ENCODE assay signal across 8 cellular contexts in genomic region chr18:11981633-11982366, GRCh38. TPM values are rescaled to one million over a fixed set of nuclear protein-coding genes. Genes with fewer than 3 reads are reported as not detected.
DNase-seq lines count a peak whose midpoint lies in the region; ATAC-seq and TF ChIP-seq lines count a peak whose summit lies in the region.

No MANE protein-coding gene starts in this region.

- intact Hi-C loops in Caco-2 (cut with micrococcal nuclease; ENCODE audit: unreplicated experiment) = loop anchor here (1.0 to 2.0 kb wide), 4 partner anchors 14 to 131 kb away; partner anchors contain the start of gene CHMP1B

- peaks cover 12% of the 10 kb centered on the region for H3K36me3 Mint-ChIP-seq in Caco-2 (ENCODE audit: insufficient read depth, unreplicated experiment)
- no peaks in the 10 kb centered on the region for H3K36me3 Mint-ChIP-seq in T-helper 2 cell treated with Interferon-gamma antibody and Interleukin-4, amounts not matched to agents 5 μg/mL and 100 μg/mL, for 36 hours (ENCODE audit: low read depth)
- peaks cover 7% of the 10 kb centered on the region for H3K36me3 Mint-ChIP-seq in effector memory CD8-positive, alpha-beta T cell (ENCODE audit: insufficient read depth)
- H3K36me3 Mint-ChIP-seq in mesothelial cell of epicardium = no peaks in the 10 kb centered on the region

- peak overlapping the region; percentile 92 for H3K4me3 Mint-ChIP-seq in Caco-2 (ENCODE audit: unreplicated experiment)
- peak overlapping the region; percentile 90 for H3K4me3 Mint-ChIP-seq in T-helper 2 cell treated with Interferon-gamma antibody and Interleukin-4, amounts not matched to agents 5 μg/mL and 100 μg/mL, for 36 hours
- peak overlapping the region; percentile 86 to 87 for H3K4me3 Mint-ChIP-seq in effector memory CD8-positive, alpha-beta T cell
- H3K4me3 Mint-ChIP-seq in mesothelial cell of epicardium = peak overlapping the region; percentile 83

- H3K4me1 ChIP-seq in Caco-2 (peaks cover 22% of the 10 kb centered on the region), thymus (ENCODE audit: control insufficient read depth, insufficient read depth, low read length) (peaks cover 10% of the 10 kb centered on the region)

- TF ChIP-seq CTCF in Caco-2 (IDR thresholded peaks at IDR 0.05; ENCODE audit: insufficient read depth in 1 of 2, low read depth in 1 of 2, low read length in 1 of 2, severe bottlenecking in 1 of 2, unreplicated experiment in 1 of 2) (no peak), mesothelial cell of epicardium (IDR thresholded peaks at IDR 0.05; ENCODE audit: unreplicated experiment) (no peak)

- H3K4me3 ChIP-seq in Caco-2 (ENCODE audit: low read depth, low read length) (peak overlapping the region; percentile 85), thymus (ENCODE audit: low read length) (peak overlapping the region; percentile 69)

- H3K27me3 Mint-ChIP-seq in Caco-2 (ENCODE audit: insufficient read depth, unreplicated experiment) = no peaks in the 10 kb centered on the region
- peaks cover 9% of the 10 kb centered on the region for H3K27me3 Mint-ChIP-seq in T-helper 2 cell treated with Interferon-gamma antibody and Interleukin-4, amounts not matched to agents 5 μg/mL and 100 μg/mL, for 36 hours (ENCODE audit: low read depth)
- H3K27me3 Mint-ChIP-seq in effector memory CD8-positive, alpha-beta T cell = no peaks in the 10 kb centered on the region
- no peaks in the 10 kb centered on the region for H3K27me3 Mint-ChIP-seq in mesothelial cell of epicardium (ENCODE audit: low read depth)

- H3K36me3 ChIP-seq in Caco-2 (ENCODE audit: control insufficient read depth, insufficient read depth, low read length) (peaks cover 1% of the 10 kb centered on the region; the same call in 1 of the 2 replicates), thymus (ENCODE audit: control insufficient read depth, insufficient read depth) (no peaks in the 10 kb centered on the region)

- under 1% methylated on average over 62 of the region's 62 CpGs for WGBS in thymus

- H3K9me3 ChIP-seq in Caco-2 (no peaks in the 10 kb centered on the region), thymus (ENCODE audit: control insufficient read depth) (no peaks in the 10 kb centered on the region)

- CTCF ChIA-PET in Caco-2 (lab: Charles Lee) = interaction anchor here (0.7 to 3.9 kb wide), 9 partner anchors 9 to 249 kb away, joined by 3 to 49 read pairs (median 7); no protein-coding TSS in a partner anchor

- H3K27ac ChIP-seq in thymus (ENCODE audit: low read depth) = peak overlapping the region; percentile 49

- no peaks in the 10 kb centered on the region for H3K4me1 Mint-ChIP-seq in Caco-2 (ENCODE audit: low read depth, unreplicated experiment)
- H3K4me1 Mint-ChIP-seq in T-helper 2 cell treated with Interferon-gamma antibody and Interleukin-4, amounts not matched to agents 5 μg/mL and 100 μg/mL, for 36 hours (ENCODE audit: low read depth) = peaks cover 19% of the 10 kb centered on the region
- peaks cover 10 to 13% of the 10 kb centered on the region in 2 donors for H3K4me1 Mint-ChIP-seq in effector memory CD8-positive, alpha-beta T cell (ENCODE audit: low read depth in 2 of 2)
- peaks cover 29% of the 10 kb centered on the region for H3K4me1 Mint-ChIP-seq in mesothelial cell of epicardium

- ATAC-seq in GM19468 (IDR thresholded peaks at IDR 0.05; ENCODE audit: extremely low read depth, unreplicated experiment) = peak; percentile 1
- peak; percentile 20 for ATAC-seq in HG03571 (IDR thresholded peaks at IDR 0.05; ENCODE audit: unreplicated experiment)
- peak; percentile 1 for ATAC-seq in effector memory CD8-positive, alpha-beta T cell (replicated peaks)

- H3K27ac Mint-ChIP-seq in Caco-2 (ENCODE audit: unreplicated experiment) (peak overlapping the region; percentile 97), mesothelial cell of epicardium (peak overlapping the region; percentile 85)
- peak overlapping the region; percentile 65 for H3K27ac Mint-ChIP-seq in T-helper 2 cell treated with Interferon-gamma antibody and Interleukin-4, amounts not matched to agents 5 μg/mL and 100 μg/mL, for 36 hours
- peak overlapping the region in 1 of 2 donors; percentile 75 for H3K27ac Mint-ChIP-seq in effector memory CD8-positive, alpha-beta T cell

- BruUV-seq in Caco-2 (replicated peaks; lab: Mats Ljungman, UMichigan) = no TSS peak

- no peaks in the 10 kb centered on the region for H3K9me3 Mint-ChIP-seq in Caco-2 (ENCODE audit: unreplicated experiment)
- no peaks in the 10 kb centered on the region for H3K9me3 Mint-ChIP-seq in T-helper 2 cell treated with Interferon-gamma antibody and Interleukin-4, amounts not matched to agents 5 μg/mL and 100 μg/mL, for 36 hours
- no peaks in the 10 kb centered on the region for H3K9me3 Mint-ChIP-seq in effector memory CD8-positive, alpha-beta T cell
- no peaks in the 10 kb centered on the region for H3K9me3 Mint-ChIP-seq in mesothelial cell of epicardium

- no peaks in the 10 kb centered on the region for H3K27me3 ChIP-seq in Caco-2 (replicated peaks; ENCODE audit: control insufficient read depth, insufficient read depth, low read length)
- H3K27me3 ChIP-seq in thymus (ENCODE audit: control insufficient read depth, insufficient read depth) = peaks cover 7% of the 10 kb centered on the region

- POLR2A ChIA-PET in Caco-2 (lab: Charles Lee) = interaction anchor here (0.7 to 2.6 kb wide), 11 partner anchors 13 to 902 kb away, joined by 3 to 35 read pairs (median 5); partner anchors contain the start of genes AFG3L2 and GNAL

- peak; percentile 56 to 70 for DNase-seq in Caco-2
- peak; percentile 24 for DNase-seq in T-helper 2 cell treated with Interferon-gamma antibody and Interleukin-4, amounts not matched to agents 5 μg/mL and 100 μg/mL, for 36 hours (ENCODE audit: low spot score)
- peak in 1 of 3 experiments; percentile 19 for DNase-seq in effector memory CD8-positive, alpha-beta T cell
- DNase-seq in mesothelial cell of epicardium (ENCODE audit: low spot score in 2 of 2, unreplicated experiment in 2 of 2) = peak in 1 of 2 experiments; percentile 47
- no peak for DNase-seq in NCI-H524 treated with DMSO at 0.1 percent for 48 hours (lab: John Stamatoyannopoulos, UW)

RNA-seq across cellular contexts. Expression of gene IMPA2, which starts 0.5 kb away (rescaled TPM):
- total RNA-seq in Caco-2 (2022) (66.1 and 79.9 TPM in 2 replicates), mesothelial cell of epicardium (29.9 to 30.6 TPM (median 30.4 TPM) in 3 replicates)
- polyA plus RNA-seq in thymus = 19.5 TPM
